ENCODE assay signal across 1 cellular context in the genomic region with DNA sequence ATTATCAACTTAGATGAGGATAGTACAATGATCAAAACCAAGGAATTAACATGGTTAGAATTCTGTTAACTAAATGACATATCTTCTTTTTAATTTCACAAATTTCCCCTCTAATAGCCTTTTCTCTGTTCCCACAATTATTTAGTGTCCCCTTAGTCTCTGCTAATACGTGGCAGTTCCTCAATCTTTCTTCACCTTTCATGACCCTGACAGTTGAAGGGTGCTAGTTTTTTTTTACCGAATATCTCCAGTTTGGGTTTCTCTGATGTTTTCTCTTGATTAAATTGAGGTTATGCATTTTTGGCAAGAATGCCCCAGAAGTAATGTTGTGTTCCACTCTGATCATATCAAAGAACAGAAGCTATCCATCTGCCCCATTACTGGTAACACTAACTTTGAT.
TF ChIP-seq lines count a peak whose summit lies in the region.

No MANE protein-coding gene starts in this region.

TF ChIP-seq in HepG2, 621 proteins besides CTCF, POLR2A, EP300 and RAD21 (continued from another document):
- TF ChIP-seq, protein P1, sequence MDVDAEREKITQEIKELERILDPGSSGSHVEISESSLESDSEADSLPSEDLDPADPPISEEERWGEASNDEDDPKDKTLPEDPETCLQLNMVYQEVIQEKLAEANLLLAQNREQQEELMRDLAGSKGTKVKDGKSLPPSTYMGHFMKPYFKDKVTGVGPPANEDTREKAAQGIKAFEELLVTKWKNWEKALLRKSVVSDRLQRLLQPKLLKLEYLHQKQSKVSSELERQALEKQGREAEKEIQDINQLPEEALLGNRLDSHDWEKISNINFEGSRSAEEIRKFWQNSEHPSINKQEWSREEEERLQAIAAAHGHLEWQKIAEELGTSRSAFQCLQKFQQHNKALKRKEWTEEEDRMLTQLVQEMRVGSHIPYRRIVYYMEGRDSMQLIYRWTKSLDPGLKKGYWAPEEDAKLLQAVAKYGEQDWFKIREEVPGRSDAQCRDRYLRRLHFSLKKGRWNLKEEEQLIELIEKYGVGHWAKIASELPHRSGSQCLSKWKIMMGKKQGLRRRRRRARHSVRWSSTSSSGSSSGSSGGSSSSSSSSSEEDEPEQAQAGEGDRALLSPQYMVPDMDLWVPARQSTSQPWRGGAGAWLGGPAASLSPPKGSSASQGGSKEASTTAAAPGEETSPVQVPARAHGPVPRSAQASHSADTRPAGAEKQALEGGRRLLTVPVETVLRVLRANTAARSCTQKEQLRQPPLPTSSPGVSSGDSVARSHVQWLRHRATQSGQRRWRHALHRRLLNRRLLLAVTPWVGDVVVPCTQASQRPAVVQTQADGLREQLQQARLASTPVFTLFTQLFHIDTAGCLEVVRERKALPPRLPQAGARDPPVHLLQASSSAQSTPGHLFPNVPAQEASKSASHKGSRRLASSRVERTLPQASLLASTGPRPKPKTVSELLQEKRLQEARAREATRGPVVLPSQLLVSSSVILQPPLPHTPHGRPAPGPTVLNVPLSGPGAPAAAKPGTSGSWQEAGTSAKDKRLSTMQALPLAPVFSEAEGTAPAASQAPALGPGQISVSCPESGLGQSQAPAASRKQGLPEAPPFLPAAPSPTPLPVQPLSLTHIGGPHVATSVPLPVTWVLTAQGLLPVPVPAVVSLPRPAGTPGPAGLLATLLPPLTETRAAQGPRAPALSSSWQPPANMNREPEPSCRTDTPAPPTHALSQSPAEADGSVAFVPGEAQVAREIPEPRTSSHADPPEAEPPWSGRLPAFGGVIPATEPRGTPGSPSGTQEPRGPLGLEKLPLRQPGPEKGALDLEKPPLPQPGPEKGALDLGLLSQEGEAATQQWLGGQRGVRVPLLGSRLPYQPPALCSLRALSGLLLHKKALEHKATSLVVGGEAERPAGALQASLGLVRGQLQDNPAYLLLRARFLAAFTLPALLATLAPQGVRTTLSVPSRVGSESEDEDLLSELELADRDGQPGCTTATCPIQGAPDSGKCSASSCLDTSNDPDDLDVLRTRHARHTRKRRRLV (CRISPR knock-in tag; IDR thresholded peaks at IDR 0.05): no peak
- TF ChIP-seq GABPB1 (CRISPR knock-in tag; IDR thresholded peaks at IDR 0.05): no peak
- TF ChIP-seq ZNF781 (CRISPR knock-in tag; IDR thresholded peaks at IDR 0.05; ENCODE audit: borderline replicate concordance, not compliant biosample characterization): no peak
